Comparison of ENCODE assay signal across 24 cellular contexts in the genomic region with DNA sequence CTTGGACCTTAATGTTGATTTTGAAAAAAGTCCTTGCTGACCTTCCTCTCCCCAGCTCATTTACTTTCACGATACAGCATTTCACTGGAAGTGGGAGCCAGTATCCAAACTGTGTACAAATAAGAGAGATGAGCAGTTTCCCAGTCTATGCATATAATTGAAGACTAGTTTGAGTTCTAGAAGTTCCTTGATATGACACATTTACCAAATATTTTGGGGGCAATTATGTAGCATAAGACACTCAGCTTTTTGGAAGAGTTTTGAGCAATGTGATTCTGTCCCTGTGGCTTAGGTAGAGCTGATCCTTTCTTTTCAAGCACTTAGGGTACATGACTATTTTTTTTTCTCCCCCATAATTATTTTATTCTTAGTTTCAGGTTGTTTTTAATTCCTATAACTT.
"Had no signal": no experiment of that assay in that cellular context is flagged by ENCODE, and none has a peak within 500 bp of the region (broad histone marks: within the 10 kb centered on the region; RNA-seq: fewer than 3 reads in every experiment).

No MANE protein-coding gene starts in this region.

- H3K27me3 ChIP-seq: ascending aorta, suprapubic skin, transverse colon, vagina had no signal

- H3K9me3 Mint-ChIP-seq: dendritic cell treated with granulocyte-macrophage colony-stimulating factor and Interleukin-4, amounts not matched to agents 40 ng/mL and 50 ng/mL, for 4 days; nephron progenitor cell; stimulated activated naive CD8-positive, alpha-beta T cell treated with anti-CD3 and anti-CD28 coated beads, Interleukin-15, amount 100 ng/mL, for 72 hours; T-helper 1 cell treated with Interleukin-12 subunit alpha and Interleukin-12 subunit beta and Interleukin-4 antibody, amounts not matched to agents 30 μg/mL and 1 μg/mL, for 36 hours had no signal

- H3K4me3 Mint-ChIP-seq: dendritic cell treated with granulocyte-macrophage colony-stimulating factor and Interleukin-4, amounts not matched to agents 40 ng/mL and 50 ng/mL, for 4 days; nephron progenitor cell; stimulated activated naive CD8-positive, alpha-beta T cell treated with anti-CD3 and anti-CD28 coated beads, Interleukin-15, amount 100 ng/mL, for 72 hours; T-helper 1 cell treated with Interleukin-12 subunit alpha and Interleukin-12 subunit beta and Interleukin-4 antibody, amounts not matched to agents 30 μg/mL and 1 μg/mL, for 36 hours had no signal

- H3K36me3 ChIP-seq: ascending aorta, suprapubic skin, transverse colon, vagina, WERI-Rb-1 had no signal

- DNase-seq: activated CD4-positive, alpha-beta T cell treated with anti-CD3 and anti-CD28 coated beads for 1 hour; activated CD8-positive, alpha-beta memory T cell treated with anti-CD3 and anti-CD28 coated beads for 24 hours; activated CD8-positive, alpha-beta memory T cell treated with anti-CD3 and anti-CD28 coated beads, Interleukin-2, amount 50 U/mL, for 48 hours; activated effector memory CD4-positive, alpha-beta T cell treated with anti-CD3 and anti-CD28 coated beads, Interleukin-2, amount 50 U/mL, for 16 hours; activated naive CD4-positive, alpha-beta T cell treated with anti-CD3 and anti-CD28 coated beads, Interleukin-2, amount 50 U/mL, for 16 hours; activated T-cell treated with anti-CD3 and anti-CD28 coated beads, Interleukin-2, amount 50 U/mL, for 48 hours; effector CD8-positive, alpha-beta T cell; left colon; midbrain; nephron progenitor cell; nucleus accumbens; posterior cingulate gyrus; retina; stimulated activated CD4-positive, alpha-beta T cell treated with anti-CD3 and anti-CD28 coated beads, Interleukin-15, amount 100 ng/mL, for 24 hours; stimulated activated CD4-positive, alpha-beta T cell treated with anti-CD3 and anti-CD28 coated beads, Interleukin-2, amount 100 ng/mL, for 48 hours; stimulated activated naive CD8-positive, alpha-beta T cell treated with anti-CD3 and anti-CD28 coated beads, Interleukin-15, amount 100 ng/mL, for 72 hours; transverse colon; WERI-Rb-1 had no signal

- H3K27ac ChIP-seq: ascending aorta, suprapubic skin, transverse colon, vagina, WERI-Rb-1 had no signal

- H3K27ac Mint-ChIP-seq: dendritic cell treated with granulocyte-macrophage colony-stimulating factor and Interleukin-4, amounts not matched to agents 40 ng/mL and 50 ng/mL, for 4 days; nephron progenitor cell; stimulated activated naive CD8-positive, alpha-beta T cell treated with anti-CD3 and anti-CD28 coated beads, Interleukin-15, amount 100 ng/mL, for 72 hours; T-helper 1 cell treated with Interleukin-12 subunit alpha and Interleukin-12 subunit beta and Interleukin-4 antibody, amounts not matched to agents 30 μg/mL and 1 μg/mL, for 36 hours had no signal

- H3K9me3 ChIP-seq: ascending aorta, suprapubic skin, transverse colon, vagina had no signal

- H3K4me3 ChIP-seq: ascending aorta, skin epidermis, suprapubic skin, transverse colon, vagina had no signal

- H3K4me1 Mint-ChIP-seq: nephron progenitor cell; stimulated activated naive CD8-positive, alpha-beta T cell treated with anti-CD3 and anti-CD28 coated beads, Interleukin-15, amount 100 ng/mL, for 72 hours had no signal
